8 cellular contexts compared by ENCODE assay signal in genomic region chr1:116556289-116557006, GRCh38. TPM values are rescaled to one million over a fixed set of nuclear protein-coding genes. Genes with fewer than 3 reads are reported as not detected.
DNase-seq lines count a peak whose midpoint lies in the region; ATAC-seq and TF ChIP-seq lines count a peak whose summit lies in the region.

No MANE protein-coding gene starts in this region.

- no peaks in the 10 kb centered on the region for H3K9me3 ChIP-seq in CD8-positive, alpha-beta T cell (ENCODE audit: low read length)
- no peaks in the 10 kb centered on the region for H3K9me3 ChIP-seq in spleen

- no peaks in the 10 kb centered on the region for H3K4me1 ChIP-seq in CD8-positive, alpha-beta T cell (ENCODE audit: insufficient read depth, low read length)
- H3K4me1 ChIP-seq in spleen = peaks cover 16 to 99% (median 81%) of the 10 kb centered on the region in 6 donors

- peaks cover 59% of the 10 kb centered on the region for H3K4me1 Mint-ChIP-seq in CD8-positive, alpha-beta T cell (ENCODE audit: low read depth)
- peaks cover 68 to 77% (median 70%) of the 10 kb centered on the region in 3 donors for H3K4me1 Mint-ChIP-seq in IgD-negative memory B cell
- H3K4me1 Mint-ChIP-seq in activated CD8-positive, alpha-beta memory T cell treated with anti-CD3 and anti-CD28 coated beads, Interleukin-2, amount 10 ng/mL, durations not matched to agents 7 days and 5 days = peaks cover 84% of the 10 kb centered on the region

- POLR2A ChIA-PET in CD8-positive, alpha-beta T cell (lab: Charles Lee) = interaction anchor here (0.6 to 1.0 kb wide), 3 partner anchors 13 to 1408 kb away, joined by 3 to 7 read pairs (median 3); no protein-coding TSS in a partner anchor

- ATAC-seq in CD8-positive, alpha-beta T cell = peak; percentile 93
- peak; percentile 47 for ATAC-seq in GM21515 (IDR thresholded peaks at IDR 0.05; ENCODE audit: unreplicated experiment)
- peak; percentile 94 for ATAC-seq in activated CD8-positive, alpha-beta memory T cell treated with anti-CD3 and anti-CD28 coated beads, Interleukin-2, amount 10 ng/mL, durations not matched to agents 7 days and 5 days

- intact Hi-C loops in CD8-positive, alpha-beta T cell (cut with DNase I, micrococcal nuclease) = loop anchor here (1.0 to 2.0 kb wide), 2 partner anchors 12 to 14 kb away; partner anchors contain the start of gene CD58 (in 1 of the 2)
- intact Hi-C loops in spleen (cut with DNase I; ENCODE audit: low total_unique reads) = no loop called here

- no peaks in the 10 kb centered on the region for H3K36me3 Mint-ChIP-seq in CD8-positive, alpha-beta T cell
- peaks cover 3% of the 10 kb centered on the region for H3K36me3 Mint-ChIP-seq in IgD-negative memory B cell
- H3K36me3 Mint-ChIP-seq in activated CD8-positive, alpha-beta memory T cell treated with anti-CD3 and anti-CD28 coated beads, Interleukin-2, amount 10 ng/mL, durations not matched to agents 7 days and 5 days = peaks cover 49% of the 10 kb centered on the region

- CTCF ChIA-PET in CD8-positive, alpha-beta T cell (lab: Charles Lee) = no interaction called here
- CTCF ChIA-PET in activated CD8-positive, alpha-beta memory T cell treated with anti-CD3 and anti-CD28 coated beads, Interleukin-2, amount 10 ng/mL, durations not matched to agents 7 days and 5 days (lab: Charles Lee) = interaction anchor here (0.8 to 2.3 kb wide), 13 partner anchors 9 to 503 kb away, joined by 3 to 28 read pairs (median 6); partner anchors contain the start of gene TTF2

- no peaks in the 10 kb centered on the region for H3K36me3 ChIP-seq in CD8-positive, alpha-beta T cell (ENCODE audit: insufficient read depth, low read length)
- H3K36me3 ChIP-seq in spleen = no peaks in the 10 kb centered on the region

- peak; percentile 20 to 80 (median 59) for DNase-seq in CD8-positive, alpha-beta T cell
- peak; percentile 93 for DNase-seq in activated CD8-positive, alpha-beta memory T cell treated with anti-CD3 and anti-CD28 coated beads, Interleukin-2, amount 10 ng/mL, durations not matched to agents 7 days and 5 days
- DNase-seq in foreskin fibroblast = peak; percentile 44 to 59
- peak; percentile 83 for DNase-seq in stimulated activated CD4-positive, alpha-beta T cell treated with anti-CD3 and anti-CD28 coated beads, Interleukin-4, amount 100 ng/mL, for 24 hours
- no peak for DNase-seq in inferior parietal cortex (ENCODE audit: extremely low spot score)
- no peak for DNase-seq in spleen

- no peak for TF ChIP-seq POLR2A in spleen (IDR thresholded peaks at IDR 0.05)

- WGBS in spleen, 5 donors = 48 to 68% (median 68%) methylated on average over 6 of the region's 6 CpGs

- H3K4me3 ChIP-seq in CD8-positive, alpha-beta T cell (ENCODE audit: low read depth, low read length) = no peak overlapping the region
- H3K4me3 ChIP-seq in foreskin fibroblast (ENCODE audit: low read depth in 1 of 2, low read length in 2 of 2) (no peak overlapping the region), spleen (no peak overlapping the region)

- no peaks in the 10 kb centered on the region for H3K27me3 Mint-ChIP-seq in CD8-positive, alpha-beta T cell (ENCODE audit: low read depth)
- no peaks in the 10 kb centered on the region for H3K27me3 Mint-ChIP-seq in IgD-negative memory B cell
- no peaks in the 10 kb centered on the region for H3K27me3 Mint-ChIP-seq in activated CD8-positive, alpha-beta memory T cell treated with anti-CD3 and anti-CD28 coated beads, Interleukin-2, amount 10 ng/mL, durations not matched to agents 7 days and 5 days

- H3K27ac Mint-ChIP-seq in CD8-positive, alpha-beta T cell = peak overlapping the region; percentile 73
- peak overlapping the region; percentile 88 to 97 (median 95) for H3K27ac Mint-ChIP-seq in IgD-negative memory B cell
- H3K27ac Mint-ChIP-seq in activated CD8-positive, alpha-beta memory T cell treated with anti-CD3 and anti-CD28 coated beads, Interleukin-2, amount 10 ng/mL, durations not matched to agents 7 days and 5 days = peak overlapping the region; percentile 95

- peak overlapping the region; percentile 12 for H3K27ac ChIP-seq in CD8-positive, alpha-beta T cell (ENCODE audit: low read depth, low read length)
- H3K27ac ChIP-seq in spleen = peak overlapping the region in 4 of 8 donors; percentile 34 to 62 (median 59)

- no peak for TF ChIP-seq CTCF in CD8-positive, alpha-beta T cell (IDR thresholded peaks at IDR 0.05)
- TF ChIP-seq CTCF in foreskin fibroblast (IDR thresholded peaks at IDR 0.05; ENCODE audit: low read depth, low read length) = no peak
- no peak for TF ChIP-seq CTCF in spleen (IDR thresholded peaks at IDR 0.05 in 8 of 11, conservative IDR thresholded peaks at IDR 0.05 in 3 of 11)

- no peaks in the 10 kb centered on the region for H3K9me3 Mint-ChIP-seq in CD8-positive, alpha-beta T cell
- no peaks in the 10 kb centered on the region for H3K9me3 Mint-ChIP-seq in IgD-negative memory B cell
- H3K9me3 Mint-ChIP-seq in activated CD8-positive, alpha-beta memory T cell treated with anti-CD3 and anti-CD28 coated beads, Interleukin-2, amount 10 ng/mL, durations not matched to agents 7 days and 5 days (ENCODE audit: low read depth) = no peaks in the 10 kb centered on the region

- no peaks in the 10 kb centered on the region for H3K27me3 ChIP-seq in CD8-positive, alpha-beta T cell (ENCODE audit: insufficient read depth, low read length)
- H3K27me3 ChIP-seq in spleen (replicated peaks in 1 of 7) = no peaks in the 10 kb centered on the region

- H3K4me3 Mint-ChIP-seq in CD8-positive, alpha-beta T cell = no peak overlapping the region
- H3K4me3 Mint-ChIP-seq in IgD-negative memory B cell = peak overlapping the region; percentile 48 to 86 (median 75)
- H3K4me3 Mint-ChIP-seq in activated CD8-positive, alpha-beta memory T cell treated with anti-CD3 and anti-CD28 coated beads, Interleukin-2, amount 10 ng/mL, durations not matched to agents 7 days and 5 days = peak overlapping the region; percentile 48

RNA-seq across cellular contexts. Expression of gene CD58, which starts 14.4 kb away (rescaled TPM):
- total RNA-seq in CD8-positive, alpha-beta T cell = 1 to 10 TPM; 5.4 to 6.6 TPM
- 29.5 TPM for polyA plus RNA-seq in IgD-negative memory B cell
- total RNA-seq in activated CD8-positive, alpha-beta memory T cell treated with anti-CD3 and anti-CD28 coated beads, Interleukin-2, amount 10 ng/mL, durations not matched to agents 7 days and 5 days = 10 to 100 TPM; 54.0 to 56.9 TPM
- total RNA-seq in spleen = 10 to 100 TPM; 25.5 to 52.1 (median 36.2) TPM
- polyA plus RNA-seq in spleen = 10 to 100 TPM in 2 of 3 donors, 1 to 10 TPM in 1; 9.7 to 17.2 (median 17.0) TPM

Comparison
In these comparisons a context has a peak if more than half of its experiments do, and no peak if none do; other contexts are left out.
1. DNase-seq: peak in CD8-positive, alpha-beta T cell (7 of 7), activated CD8-positive, alpha-beta memory T cell treated with anti-CD3 and anti-CD28 coated beads, Interleukin-2, amount 10 ng/mL, durations not matched to agents 7 days and 5 days (single experiment), foreskin fibroblast (2 of 2) and stimulated activated CD4-positive, alpha-beta T cell treated with anti-CD3 and anti-CD28 coated beads, Interleukin-4, amount 100 ng/mL, for 24 hours (single experiment); none in inferior parietal cortex (single experiment) and spleen (single experiment).
2. Peak in every context shown above with its lines, with median percentiles within 50 percentile points of each other: ATAC-seq and H3K27ac Mint-ChIP-seq.